Comparison of ENCODE assay signal across 1 cellular context in the genomic region with DNA sequence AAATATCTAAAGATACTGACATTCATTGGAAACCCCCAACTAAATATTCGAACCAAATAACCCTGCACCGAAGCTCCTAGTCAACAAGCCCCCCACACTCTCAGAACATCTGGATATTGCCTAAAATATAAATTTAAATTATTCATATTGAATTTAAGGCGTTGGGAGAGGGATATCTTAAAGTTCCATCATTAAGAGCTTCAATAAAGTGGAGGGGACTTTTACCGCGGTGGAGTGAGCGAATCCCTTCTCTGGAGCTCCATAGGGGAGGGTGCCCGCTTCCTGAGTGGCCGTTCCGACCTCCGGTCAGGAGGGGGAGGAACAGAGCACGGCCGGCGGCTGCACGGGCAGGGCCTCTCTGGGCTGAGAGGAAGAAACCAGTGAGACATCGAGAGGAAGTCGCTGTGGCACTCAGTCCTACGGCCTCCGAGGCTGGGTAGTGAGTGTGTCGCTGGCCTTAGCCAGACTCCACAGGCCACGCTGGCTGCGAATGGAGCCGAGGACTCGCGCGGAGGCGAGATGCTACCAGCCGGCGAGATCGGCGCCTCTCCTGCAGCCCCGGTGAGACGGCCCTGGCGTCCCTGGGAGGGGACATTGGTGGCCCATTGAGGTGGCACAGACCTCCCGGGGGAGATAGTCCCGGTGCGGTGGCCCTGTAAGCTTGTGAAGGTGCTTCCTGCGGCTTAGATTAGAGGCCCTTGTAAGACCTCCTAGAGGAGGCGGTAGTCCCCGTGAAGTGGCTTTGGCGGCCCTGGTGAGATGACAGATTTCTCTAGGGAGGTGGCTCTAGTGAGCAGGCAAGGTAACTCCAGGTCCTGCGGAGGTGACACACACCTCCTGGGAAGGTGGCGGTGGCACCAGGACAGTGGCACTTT.
TF ChIP-seq lines count a peak whose summit lies in the region.

A gene (plus strand): TSS at position 405 of the 875 bp plus-strand sequence. CDS start 115 bp downstream, at position 520.

TF ChIP-seq in GM12878, 131 proteins besides CTCF, POLR2A, EP300 and RAD21 (continued from another document):
- TF ChIP-seq, protein P1, sequence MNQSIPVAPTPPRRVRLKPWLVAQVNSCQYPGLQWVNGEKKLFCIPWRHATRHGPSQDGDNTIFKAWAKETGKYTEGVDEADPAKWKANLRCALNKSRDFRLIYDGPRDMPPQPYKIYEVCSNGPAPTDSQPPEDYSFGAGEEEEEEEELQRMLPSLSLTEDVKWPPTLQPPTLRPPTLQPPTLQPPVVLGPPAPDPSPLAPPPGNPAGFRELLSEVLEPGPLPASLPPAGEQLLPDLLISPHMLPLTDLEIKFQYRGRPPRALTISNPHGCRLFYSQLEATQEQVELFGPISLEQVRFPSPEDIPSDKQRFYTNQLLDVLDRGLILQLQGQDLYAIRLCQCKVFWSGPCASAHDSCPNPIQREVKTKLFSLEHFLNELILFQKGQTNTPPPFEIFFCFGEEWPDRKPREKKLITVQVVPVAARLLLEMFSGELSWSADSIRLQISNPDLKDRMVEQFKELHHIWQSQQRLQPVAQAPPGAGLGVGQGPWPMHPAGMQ (IDR thresholded peaks at IDR 0.05; ENCODE audit: borderline replicate concordance): no peak
- TF ChIP-seq, protein P2, sequence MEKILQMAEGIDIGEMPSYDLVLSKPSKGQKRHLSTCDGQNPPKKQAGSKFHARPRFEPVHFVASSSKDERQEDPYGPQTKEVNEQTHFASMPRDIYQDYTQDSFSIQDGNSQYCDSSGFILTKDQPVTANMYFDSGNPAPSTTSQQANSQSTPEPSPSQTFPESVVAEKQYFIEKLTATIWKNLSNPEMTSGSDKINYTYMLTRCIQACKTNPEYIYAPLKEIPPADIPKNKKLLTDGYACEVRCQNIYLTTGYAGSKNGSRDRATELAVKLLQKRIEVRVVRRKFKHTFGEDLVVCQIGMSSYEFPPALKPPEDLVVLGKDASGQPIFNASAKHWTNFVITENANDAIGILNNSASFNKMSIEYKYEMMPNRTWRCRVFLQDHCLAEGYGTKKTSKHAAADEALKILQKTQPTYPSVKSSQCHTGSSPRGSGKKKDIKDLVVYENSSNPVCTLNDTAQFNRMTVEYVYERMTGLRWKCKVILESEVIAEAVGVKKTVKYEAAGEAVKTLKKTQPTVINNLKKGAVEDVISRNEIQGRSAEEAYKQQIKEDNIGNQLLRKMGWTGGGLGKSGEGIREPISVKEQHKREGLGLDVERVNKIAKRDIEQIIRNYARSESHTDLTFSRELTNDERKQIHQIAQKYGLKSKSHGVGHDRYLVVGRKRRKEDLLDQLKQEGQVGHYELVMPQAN (conservative IDR thresholded peaks at IDR 0.05): peak; percentile 91
- 0 out of 2 replicates have a peak, but pooled peaks have one; percentile 14 for TF ChIP-seq SMC3 (IDR thresholded peaks at IDR 0.05; ENCODE audit: borderline replicate concordance, low read length)
- peak; percentile 87 for TF ChIP-seq GABPA (IDR thresholded peaks at IDR 0.05; ENCODE audit: low read depth)
- TF ChIP-seq BHLHE40 (IDR thresholded peaks at IDR 0.05; ENCODE audit: borderline replicate concordance in 1 of 2, low read depth in 2 of 2, low read length in 1 of 2): peak; percentile 80 to 93; a peak in 3 of 4 replicates
- 0 out of 2 replicates have a peak, but pooled peaks have one; percentile 9 for TF ChIP-seq NFIC (IDR thresholded peaks at IDR 0.05; ENCODE audit: low read depth, low read length)
- TF ChIP-seq CHD2 (IDR thresholded peaks at IDR 0.05; ENCODE audit: borderline replicate concordance, low read depth, low read length): 0 out of 2 replicates have a peak, but pooled peaks have one; percentile 61
- peak; percentile 46; the same call in 1 of the 2 replicates for TF ChIP-seq RUNX3 (IDR thresholded peaks at IDR 0.05; ENCODE audit: low read length)
- TF ChIP-seq, protein P3, sequence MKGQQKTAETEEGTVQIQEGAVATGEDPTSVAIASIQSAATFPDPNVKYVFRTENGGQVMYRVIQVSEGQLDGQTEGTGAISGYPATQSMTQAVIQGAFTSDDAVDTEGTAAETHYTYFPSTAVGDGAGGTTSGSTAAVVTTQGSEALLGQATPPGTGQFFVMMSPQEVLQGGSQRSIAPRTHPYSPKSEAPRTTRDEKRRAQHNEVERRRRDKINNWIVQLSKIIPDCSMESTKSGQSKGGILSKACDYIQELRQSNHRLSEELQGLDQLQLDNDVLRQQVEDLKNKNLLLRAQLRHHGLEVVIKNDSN (IDR thresholded peaks at IDR 0.05; ENCODE audit: borderline replicate concordance, extremely low read length, insufficient read depth, low read depth, low read length): no peak
- TF ChIP-seq, protein P4, sequence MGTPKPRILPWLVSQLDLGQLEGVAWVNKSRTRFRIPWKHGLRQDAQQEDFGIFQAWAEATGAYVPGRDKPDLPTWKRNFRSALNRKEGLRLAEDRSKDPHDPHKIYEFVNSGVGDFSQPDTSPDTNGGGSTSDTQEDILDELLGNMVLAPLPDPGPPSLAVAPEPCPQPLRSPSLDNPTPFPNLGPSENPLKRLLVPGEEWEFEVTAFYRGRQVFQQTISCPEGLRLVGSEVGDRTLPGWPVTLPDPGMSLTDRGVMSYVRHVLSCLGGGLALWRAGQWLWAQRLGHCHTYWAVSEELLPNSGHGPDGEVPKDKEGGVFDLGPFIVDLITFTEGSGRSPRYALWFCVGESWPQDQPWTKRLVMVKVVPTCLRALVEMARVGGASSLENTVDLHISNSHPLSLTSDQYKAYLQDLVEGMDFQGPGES (IDR thresholded peaks at IDR 0.05): no peak
- 0 out of 2 replicates have a peak, but pooled peaks have one; percentile 53 for TF ChIP-seq ASH2L (IDR thresholded peaks at IDR 0.05; ENCODE audit: borderline replicate concordance, low read depth)
- TF ChIP-seq, protein P5, sequence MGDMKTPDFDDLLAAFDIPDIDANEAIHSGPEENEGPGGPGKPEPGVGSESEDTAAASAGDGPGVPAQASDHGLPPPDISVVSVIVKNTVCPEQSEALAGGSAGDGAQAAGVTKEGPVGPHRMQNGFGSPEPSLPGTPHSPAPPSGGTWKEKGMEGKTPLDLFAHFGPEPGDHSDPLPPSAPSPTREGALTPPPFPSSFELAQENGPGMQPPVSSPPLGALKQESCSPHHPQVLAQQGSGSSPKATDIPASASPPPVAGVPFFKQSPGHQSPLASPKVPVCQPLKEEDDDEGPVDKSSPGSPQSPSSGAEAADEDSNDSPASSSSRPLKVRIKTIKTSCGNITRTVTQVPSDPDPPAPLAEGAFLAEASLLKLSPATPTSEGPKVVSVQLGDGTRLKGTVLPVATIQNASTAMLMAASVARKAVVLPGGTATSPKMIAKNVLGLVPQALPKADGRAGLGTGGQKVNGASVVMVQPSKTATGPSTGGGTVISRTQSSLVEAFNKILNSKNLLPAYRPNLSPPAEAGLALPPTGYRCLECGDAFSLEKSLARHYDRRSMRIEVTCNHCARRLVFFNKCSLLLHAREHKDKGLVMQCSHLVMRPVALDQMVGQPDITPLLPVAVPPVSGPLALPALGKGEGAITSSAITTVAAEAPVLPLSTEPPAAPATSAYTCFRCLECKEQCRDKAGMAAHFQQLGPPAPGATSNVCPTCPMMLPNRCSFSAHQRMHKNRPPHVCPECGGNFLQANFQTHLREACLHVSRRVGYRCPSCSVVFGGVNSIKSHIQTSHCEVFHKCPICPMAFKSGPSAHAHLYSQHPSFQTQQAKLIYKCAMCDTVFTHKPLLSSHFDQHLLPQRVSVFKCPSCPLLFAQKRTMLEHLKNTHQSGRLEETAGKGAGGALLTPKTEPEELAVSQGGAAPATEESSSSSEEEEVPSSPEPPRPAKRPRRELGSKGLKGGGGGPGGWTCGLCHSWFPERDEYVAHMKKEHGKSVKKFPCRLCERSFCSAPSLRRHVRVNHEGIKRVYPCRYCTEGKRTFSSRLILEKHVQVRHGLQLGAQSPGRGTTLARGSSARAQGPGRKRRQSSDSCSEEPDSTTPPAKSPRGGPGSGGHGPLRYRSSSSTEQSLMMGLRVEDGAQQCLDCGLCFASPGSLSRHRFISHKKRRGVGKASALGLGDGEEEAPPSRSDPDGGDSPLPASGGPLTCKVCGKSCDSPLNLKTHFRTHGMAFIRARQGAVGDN (IDR thresholded peaks at IDR 0.05): peak; percentile 89
- peak; percentile 92 for TF ChIP-seq NBN (IDR thresholded peaks at IDR 0.05)
- peak; percentile 96 for TF ChIP-seq SMAD5 (IDR thresholded peaks at IDR 0.05; ENCODE audit: low read depth)
- TF ChIP-seq TCF3 (IDR thresholded peaks at IDR 0.05; ENCODE audit: borderline replicate concordance, insufficient read depth, low read depth, low read length): peak; percentile 68; the same call in 1 of the 2 replicates
- TF ChIP-seq, protein P6, sequence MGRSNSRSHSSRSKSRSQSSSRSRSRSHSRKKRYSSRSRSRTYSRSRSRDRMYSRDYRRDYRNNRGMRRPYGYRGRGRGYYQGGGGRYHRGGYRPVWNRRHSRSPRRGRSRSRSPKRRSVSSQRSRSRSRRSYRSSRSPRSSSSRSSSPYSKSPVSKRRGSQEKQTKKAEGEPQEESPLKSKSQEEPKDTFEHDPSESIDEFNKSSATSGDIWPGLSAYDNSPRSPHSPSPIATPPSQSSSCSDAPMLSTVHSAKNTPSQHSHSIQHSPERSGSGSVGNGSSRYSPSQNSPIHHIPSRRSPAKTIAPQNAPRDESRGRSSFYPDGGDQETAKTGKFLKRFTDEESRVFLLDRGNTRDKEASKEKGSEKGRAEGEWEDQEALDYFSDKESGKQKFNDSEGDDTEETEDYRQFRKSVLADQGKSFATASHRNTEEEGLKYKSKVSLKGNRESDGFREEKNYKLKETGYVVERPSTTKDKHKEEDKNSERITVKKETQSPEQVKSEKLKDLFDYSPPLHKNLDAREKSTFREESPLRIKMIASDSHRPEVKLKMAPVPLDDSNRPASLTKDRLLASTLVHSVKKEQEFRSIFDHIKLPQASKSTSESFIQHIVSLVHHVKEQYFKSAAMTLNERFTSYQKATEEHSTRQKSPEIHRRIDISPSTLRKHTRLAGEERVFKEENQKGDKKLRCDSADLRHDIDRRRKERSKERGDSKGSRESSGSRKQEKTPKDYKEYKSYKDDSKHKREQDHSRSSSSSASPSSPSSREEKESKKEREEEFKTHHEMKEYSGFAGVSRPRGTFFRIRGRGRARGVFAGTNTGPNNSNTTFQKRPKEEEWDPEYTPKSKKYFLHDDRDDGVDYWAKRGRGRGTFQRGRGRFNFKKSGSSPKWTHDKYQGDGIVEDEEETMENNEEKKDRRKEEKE (IDR thresholded peaks at IDR 0.05): no peak
- no peak for TF ChIP-seq ZZZ3 (IDR thresholded peaks at IDR 0.05; ENCODE audit: control insufficient read depth, insufficient read length, low read depth)
- peak; percentile 78; the same call in 1 of the 2 replicates for TF ChIP-seq DPF2 (IDR thresholded peaks at IDR 0.05)
- TF ChIP-seq POLR2AphosphoS5 (IDR thresholded peaks at IDR 0.05; ENCODE audit: low read length): peak; percentile 99
- TF ChIP-seq YY1 (IDR thresholded peaks at IDR 0.05; ENCODE audit: low read depth, low read length): peak; percentile 81
- peak; percentile 95; the same call in 1 of the 2 replicates for TF ChIP-seq WRNIP1 (IDR thresholded peaks at IDR 0.05; ENCODE audit: borderline replicate concordance, low read depth, low read length)
- 0 out of 4 replicates have a peak, but pooled peaks of 1 of the 2 experiments have one; percentile 14 for TF ChIP-seq SRF (IDR thresholded peaks at IDR 0.05; ENCODE audit: low read depth in 2 of 2, low read length in 2 of 2)
- TF ChIP-seq SMAD1 (IDR thresholded peaks at IDR 0.05; ENCODE audit: low read depth, partially characterized antibody): peak; percentile 75
